ENCODE assay signal across 15 cellular contexts in genomic region chr3:30586091-30586805, GRCh38. TPM values are rescaled to one million over a fixed set of nuclear protein-coding genes. Genes with fewer than 3 reads are reported as not detected.
DNase-seq lines count a peak whose midpoint lies in the region; ATAC-seq, FAIRE-seq and TF ChIP-seq lines count a peak whose summit lies in the region.
"Had no signal": no experiment of that assay in that cellular context is flagged by ENCODE, and none has a peak within 500 bp of the region (broad histone marks: within the 10 kb centered on the region; RNA-seq: fewer than 3 reads in every experiment).

No MANE protein-coding gene starts in this region.

- TF ChIP-seq EP300 in GM12878 (IDR thresholded peaks at IDR 0.05; ENCODE audit: borderline replicate concordance in 1 of 2, control insufficient read depth in 1 of 2, low read depth in 2 of 2, low read length in 2 of 2): no peak

- intact Hi-C loops in left ventricle myocardium inferior (cut with micrococcal nuclease) (loop anchor here (10.0 kb wide), 1 partner anchor 71 kb away; no protein-coding TSS in a partner anchor), Right ventricle myocardium superior (cut with DNase I) (no loop called here), GM12878 (cut with micrococcal nuclease; ENCODE audit: unreplicated experiment) (no loop called here)

- DNase-seq in left ventricle myocardium inferior: no peak
- DNase-seq in Right ventricle myocardium superior: no peak
- peak; percentile 41 for DNase-seq in NOMO-1 treated with DMSO at 0.1 percent for 48 hours (lab: John Stamatoyannopoulos, UW; ENCODE audit: unreplicated experiment)
- DNase-seq in GM12878 (ENCODE audit: low read depth, low spot score): no peak
- DNase-seq in small intestine: peak; percentile 59
- no peak for DNase-seq in middle frontal gyrus (ENCODE audit: extremely low spot score, low spot score)
- no peak for DNase-seq in type B pancreatic cell (ENCODE audit: extremely low spot score, unreplicated experiment)
- DNase-seq: IMR-90, NCI-H1092, Peyer's patch, SHP77 had no signal

- H2AFZ ChIP-seq in GM12878 (ENCODE audit: control insufficient read depth, low read depth, low read length): no peak overlapping the region

- H4K20me1 ChIP-seq in GM12878 (ENCODE audit: control insufficient read depth, insufficient read depth): no peaks in the 10 kb centered on the region

- H3K36me3 ChIP-seq in left ventricle myocardium inferior (no peaks in the 10 kb centered on the region), GM12878 (ENCODE audit: control insufficient read depth in 2 of 2, insufficient read depth in 2 of 2, low read length in 1 of 2) (no peaks in the 10 kb centered on the region), small intestine (ENCODE audit: control insufficient read depth in 2 of 2, insufficient read depth in 2 of 2, low read length in 2 of 2) (no peaks in the 10 kb centered on the region)
- H3K36me3 ChIP-seq: Peyer's patch had no signal

- no peak overlapping the region for H3K4me2 ChIP-seq in GM12878 (ENCODE audit: control insufficient read depth, insufficient read depth)
- H3K4me2 ChIP-seq: A549 had no signal

- in situ Hi-C loops in GM12878 (cut with MboI): no loop called here

- no peaks in the 10 kb centered on the region for H3K27me3 Mint-ChIP-seq in type B pancreatic cell

- no peaks in the 10 kb centered on the region for H3K4me1 Mint-ChIP-seq in type B pancreatic cell (ENCODE audit: unreplicated experiment)

- H3K27ac ChIP-seq in left ventricle myocardium inferior (replicated peaks): peak overlapping the region; percentile 66
- H3K27ac ChIP-seq in GM12878 (ENCODE audit: control insufficient read depth, insufficient read depth): no peak overlapping the region
- H3K27ac ChIP-seq in small intestine (ENCODE audit: low read depth in 1 of 2, low read length in 1 of 2): peak overlapping the region in 1 of 2 donors; percentile 14

- CTCF ChIA-PET in GM12878 (lab: Yijun Ruan, JAX): no interaction called here

- no peak for TF ChIP-seq POLR2A in GM12878 (IDR thresholded peaks at IDR 0.05; ENCODE audit: low read depth, low read length)

- RAD21 ChIA-PET in GM12878 (lab: Charles Lee; ENCODE audit: unreplicated experiment): no interaction called here

- TF ChIP-seq CTCF in left ventricle myocardium inferior (IDR thresholded peaks at IDR 0.05; ENCODE audit: borderline replicate concordance) (no peak), GM12878 (IDR thresholded peaks at IDR 0.05 in 2 of 3, conservative IDR thresholded peaks at IDR 0.05 in 1 of 3; ENCODE audit: control insufficient read depth in 2 of 3, extremely low read depth in 1 of 3, insufficient read depth in 1 of 3, low read depth in 3 of 3, low read length in 3 of 3) (no peak), type B pancreatic cell (conservative IDR thresholded peaks at IDR 0.05) (no peak)

- POLR2A ChIA-PET in GM12878 (lab: Charles Lee): no interaction called here

- no peak overlapping the region for H3K27ac Mint-ChIP-seq in type B pancreatic cell

- no peak for TF ChIP-seq RAD21 in GM12878 (IDR thresholded peaks at IDR 0.05; ENCODE audit: insufficient read depth, low read depth, low read length)

- 37% methylated on average over 4 of the region's 4 CpGs for WGBS in GM12878 (ENCODE audit: insufficient coverage, insufficient replicate concordance, low lambda C conversion rate, missing lambda C conversion rate)
- 52 to 64% (median 58%) methylated on average over 4 of the region's 4 CpGs for WGBS in small intestine, 3 donors

- no peak for FAIRE-seq in GM12878 (lab: Jason Lieb, UNC)
- no peak for FAIRE-seq in small intestine (lab: Jason Lieb, UNC)
- FAIRE-seq: H54 had no signal

- SMC1A ChIA-PET in GM12878 (lab: Charles Lee; ENCODE audit: uncharacterized antibody, unreplicated experiment): interaction anchor here (1.1 kb wide), 1 partner anchor 139 kb away, joined by 3 read pairs; no protein-coding TSS in a partner anchor

- no TSS peak for BruUV-seq in GM12878 (replicated peaks; lab: Mats Ljungman, UMichigan)

- no peaks in the 10 kb centered on the region for H3K9me3 Mint-ChIP-seq in type B pancreatic cell

- ATAC-seq in Right ventricle myocardium superior (ENCODE audit: poor library complexity): no peak
- no peak for ATAC-seq in GM12878
- ATAC-seq in HG02852 (IDR thresholded peaks at IDR 0.05; ENCODE audit: unreplicated experiment): no peak
- ATAC-seq: A549 had no signal

- H3K27me3 ChIP-seq in left ventricle myocardium inferior (ENCODE audit: low read depth) (no peaks in the 10 kb centered on the region), GM12878 (replicated peaks in 1 of 2; ENCODE audit: control insufficient read depth in 2 of 2, insufficient read depth in 2 of 2, low read length in 1 of 2) (peaks cover 0 to 6% of the 10 kb centered on the region in 2 experiments; a peak in 1 of 4 replicates), small intestine (ENCODE audit: control insufficient read depth in 2 of 2, insufficient read depth in 2 of 2, low read length in 2 of 2) (no peaks in the 10 kb centered on the region)
- H3K27me3 ChIP-seq: Peyer's patch had no signal

- H3K9ac ChIP-seq in GM12878 (ENCODE audit: control insufficient read depth, insufficient read depth, low read length): no peak overlapping the region

- H3K79me2 ChIP-seq in GM12878 (ENCODE audit: control insufficient read depth, insufficient read depth, low read length): no peaks in the 10 kb centered on the region

- H3K9me3 ChIP-seq in left ventricle myocardium inferior (replicated peaks) (peaks cover 6% of the 10 kb centered on the region), GM12878 (replicated peaks; ENCODE audit: control insufficient read depth, insufficient read depth, low read length) (no peaks in the 10 kb centered on the region), small intestine (ENCODE audit: control insufficient read depth, low read depth) (no peaks in the 10 kb centered on the region)
- H3K9me3 ChIP-seq: Peyer's patch had no signal

- H3K4me3 Mint-ChIP-seq in type B pancreatic cell: no peak overlapping the region
- H3K4me3 Mint-ChIP-seq: CD14-positive monocyte had no signal

- no peak overlapping the region for H3K4me3 ChIP-seq in left ventricle myocardium inferior
- no peak overlapping the region for H3K4me3 ChIP-seq in GM12878
- no peak overlapping the region for H3K4me3 ChIP-seq in small intestine (ENCODE audit: low read depth in 1 of 2, low read length in 2 of 2)
- H3K4me3 ChIP-seq: A549, Peyer's patch had no signal

- H3K4me1 ChIP-seq in left ventricle myocardium inferior (peaks cover 21% of the 10 kb centered on the region), GM12878 (ENCODE audit: control insufficient read depth, insufficient read depth, low read length) (no peaks in the 10 kb centered on the region), small intestine (ENCODE audit: control insufficient read depth in 2 of 2, insufficient read depth in 1 of 2, low read depth in 1 of 2, low read length in 1 of 2) (no peaks in the 10 kb centered on the region)

- H3K36me3 Mint-ChIP-seq in type B pancreatic cell: no peaks in the 10 kb centered on the region
- H3K36me3 Mint-ChIP-seq: CD14-positive monocyte had no signal

TF ChIP-seq in GM12878, 131 proteins besides CTCF, POLR2A, EP300 and RAD21:
- TF ChIP-seq SPI1 (IDR thresholded peaks at IDR 0.05; ENCODE audit: borderline replicate concordance, insufficient read depth, low read depth, low read length) (peak; percentile 22; the same call in 1 of the 2 replicates), TAF1 (IDR thresholded peaks at IDR 0.05; ENCODE audit: borderline replicate concordance, low read depth, low read length) (no peak)
TF ChIP-seq in GM12878: peak in this region for 1.

RNA-seq across cellular contexts. Expression of gene TGFBR2, which starts 20.2 kb away (rescaled TPM):
- total RNA-seq in left ventricle myocardium inferior (144 TPM), Right ventricle myocardium superior (168 TPM), GM12878 (2014; rRNA removed) (0.16 and 0.17 TPM in 2 replicates), GM12878 (2014; rRNA removed; fragmentation: Illumina TruSeq; extraction: Trizol) (0.18 TPM in 2 replicates), GM12878 (2021) (0.48 and 0.62 TPM in 2 replicates), type B pancreatic cell (ENCODE audit: low replicate concordance) (21.8 and 26.1 TPM in 2 replicates)
- total RNA-seq in GM12878 (2013; cell fraction: nucleolus; rRNA removed): 0.27 and 0.47 TPM in 2 replicates
- 0.14 TPM for polyA plus RNA-seq in GM12878 (2011; ENCODE audit: low read depth)
- polyA plus RNA-seq in GM12878 (2011; rRNA removed) (0.98 and 1.2 TPM in 2 replicates), GM12878 (2014; fragmentation: Illumina TruSeq; extraction: Trizol) (0.13 and 0.19 TPM in 2 replicates), GM12878 (2014; fragmentation: Nextera tagmentation; extraction: Ambion mirVana) (under 1 TPM; 0.02 to 0.03 TPM), GM12878 (2014; rRNA removed) (0.08 and 0.26 TPM in 2 replicates), GM12878 (2016; fragmentation: Nextera tagmentation; extraction: Ambion mirVana) (under 1 TPM in 1 of 2 experiments, not detected in 1; 0.03 TPM), small intestine (10 to 100 TPM in 2 of 3 donors, 1 to 10 TPM in 1; 6.0 to 77.5 (median 13.5) TPM)
- polyA plus RNA-seq in GM12878 (2011; cell fraction: cytosol; rRNA removed): 0.73 and 0.74 TPM in 2 replicates
- 0.78 and 0.79 TPM in 2 replicates for polyA plus RNA-seq in GM12878 (2011; cell fraction: nucleus; rRNA removed)
- polyA plus RNA-seq in GM12878 (2012): 0.20 TPM in 2 replicates
- polyA minus RNA-seq in GM12878 (2011; rRNA and poly(A)+ RNA removed): 1.4 and 2.2 TPM in 2 replicates
- 0.73 and 0.80 TPM in 2 replicates for polyA minus RNA-seq in GM12878 (2011; cell fraction: cytosol; rRNA and poly(A)+ RNA removed)
- 0.97 and 1.4 TPM in 2 replicates for polyA minus RNA-seq in GM12878 (2011; cell fraction: nucleus; rRNA and poly(A)+ RNA removed)

Comparison
In these comparisons a context has a peak if more than half of its experiments do, and no peak if none do; other contexts are left out.
1. DNase-seq: peak in NOMO-1 treated with DMSO at 0.1 percent for 48 hours (single experiment) and small intestine (single experiment); none in left ventricle myocardium inferior (single experiment), Right ventricle myocardium superior (single experiment), GM12878 (single experiment), middle frontal gyrus (single experiment) and type B pancreatic cell (single experiment).
2. RNA of gene TGFBR2, which starts 20.2 kb away (total RNA-seq): 168 TPM in Right ventricle myocardium superior (single experiment), 144 TPM in left ventricle myocardium inferior (single experiment) and 21.8 to 26.1 TPM in type B pancreatic cell; 0.16 to 0.62 TPM in GM12878; every median in the first group is over 10 times any median in the second.